In the genomic region with DNA sequence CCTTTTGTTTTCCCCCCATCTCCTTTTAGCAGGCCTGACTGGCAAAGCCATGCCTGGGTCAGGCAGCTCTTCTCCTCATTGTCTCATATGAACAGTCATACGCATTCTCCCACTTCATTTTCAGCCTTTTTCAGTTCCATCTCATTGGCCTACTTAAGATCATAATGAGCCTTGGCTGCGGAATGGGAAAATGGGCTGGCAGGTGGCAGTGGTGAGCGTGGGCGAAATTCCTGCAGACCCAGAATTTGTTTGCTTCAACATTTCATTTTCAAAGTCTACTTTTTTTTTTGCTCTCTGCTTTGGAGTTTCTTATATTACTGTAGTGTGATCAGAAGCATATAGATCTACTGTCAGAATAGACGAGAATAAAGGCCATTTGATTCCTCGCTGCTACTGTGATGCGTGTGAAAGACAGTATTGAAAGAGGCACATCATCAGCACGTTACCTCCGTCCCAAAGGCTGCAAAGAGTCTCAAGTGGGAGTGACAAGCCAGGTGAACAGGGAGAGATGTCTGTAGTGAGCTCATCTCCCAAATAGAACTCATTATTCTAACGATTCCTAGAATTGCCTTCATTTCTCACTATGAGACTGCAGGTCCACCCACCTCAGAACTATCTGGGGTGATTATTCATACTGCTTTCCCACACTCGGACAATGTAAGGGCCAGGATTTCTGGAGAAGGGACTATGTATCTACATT, we compare ENCODE assay signal across 21 cellular contexts.
A peak's percentile ranks its signal among the peaks of the same experiment; 100 is the strongest.
DNase-seq lines count a peak whose midpoint lies in the region; ATAC-seq and TF ChIP-seq lines count a peak whose summit lies in the region.
"Had no signal": no experiment of that assay in that cellular context is flagged by ENCODE, and none has a peak within 500 bp of the region (broad histone marks: within the 10 kb centered on the region; RNA-seq: fewer than 3 reads in every experiment).

No MANE protein-coding gene starts in this region.

- TF ChIP-seq CTCF in C4-2B (conservative IDR thresholded peaks at IDR 0.05) = peak; percentile 6; the same call in 1 of the 2 replicates
- 0 out of 2 replicates have a peak, but pooled peaks have one; percentile 11 for TF ChIP-seq CTCF in LNCaP clone FGC (IDR thresholded peaks at IDR 0.05; ENCODE audit: control insufficient read depth, extremely low read depth, insufficient read depth)

- H3K36me3 Mint-ChIP-seq in activated CD4-positive, alpha-beta T cell treated with anti-CD3 and anti-CD28 coated beads, Interleukin-2, amount 10 ng/mL, durations not matched to agents 24 days and 14 days (ENCODE audit: low read depth) = no peaks in the 10 kb centered on the region

- intact Hi-C loops in posterior cingulate gyrus (cut with DNase I) = no loop called here
- intact Hi-C loops in activated CD4-positive, alpha-beta T cell treated with anti-CD3 and anti-CD28 coated beads, Interleukin-2, amount 10 ng/mL, durations not matched to agents 24 days and 14 days (cut with micrococcal nuclease) = no loop called here

- no peak overlapping the region for H3K27ac Mint-ChIP-seq in activated CD4-positive, alpha-beta T cell treated with anti-CD3 and anti-CD28 coated beads, Interleukin-2, amount 10 ng/mL, durations not matched to agents 24 days and 14 days
- H3K27ac Mint-ChIP-seq: CD4-positive, CD25-positive, alpha-beta regulatory T cell; HFFc6; T-helper 1 cell treated with Interleukin-12 subunit alpha and Interleukin-12 subunit beta and Interleukin-4 antibody, amounts not matched to agents 30 μg/mL and 1 μg/mL, for 36 hours had no signal

- H3K4me1 Mint-ChIP-seq in activated CD4-positive, alpha-beta T cell treated with anti-CD3 and anti-CD28 coated beads, Interleukin-2, amount 10 ng/mL, durations not matched to agents 24 days and 14 days = peaks cover 2% of the 10 kb centered on the region
- H3K4me1 Mint-ChIP-seq: CD4-positive, CD25-positive, alpha-beta regulatory T cell had no signal

- H3K9me3 Mint-ChIP-seq in activated CD4-positive, alpha-beta T cell treated with anti-CD3 and anti-CD28 coated beads, Interleukin-2, amount 10 ng/mL, durations not matched to agents 24 days and 14 days = no peaks in the 10 kb centered on the region
- H3K9me3 Mint-ChIP-seq: HFFc6; T-helper 1 cell treated with Interleukin-12 subunit alpha and Interleukin-12 subunit beta and Interleukin-4 antibody, amounts not matched to agents 30 μg/mL and 1 μg/mL, for 36 hours had no signal

- no peak overlapping the region for H3K27ac ChIP-seq in C4-2B
- H3K27ac ChIP-seq in caudate nucleus (ENCODE audit: low read depth, low read length) = peak overlapping the region; percentile 1
- H3K27ac ChIP-seq: SJCRH30 had no signal

- ATAC-seq in GM19463 (IDR thresholded peaks at IDR 0.05; ENCODE audit: unreplicated experiment) = no peak
- ATAC-seq: HepG2 had no signal

- H3K4me3 ChIP-seq in LNCaP clone FGC (ENCODE audit: low read depth, low read length) = no peak overlapping the region
- H3K4me3 ChIP-seq: SJCRH30 had no signal

- peaks cover 2% of the 10 kb centered on the region for H3K27me3 Mint-ChIP-seq in activated CD4-positive, alpha-beta T cell treated with anti-CD3 and anti-CD28 coated beads, Interleukin-2, amount 10 ng/mL, durations not matched to agents 24 days and 14 days

- H3K4me3 Mint-ChIP-seq in activated CD4-positive, alpha-beta T cell treated with anti-CD3 and anti-CD28 coated beads, Interleukin-2, amount 10 ng/mL, durations not matched to agents 24 days and 14 days = no peak overlapping the region
- H3K4me3 Mint-ChIP-seq: CD4-positive, CD25-positive, alpha-beta regulatory T cell; HFFc6; T-helper 1 cell treated with Interleukin-12 subunit alpha and Interleukin-12 subunit beta and Interleukin-4 antibody, amounts not matched to agents 30 μg/mL and 1 μg/mL, for 36 hours had no signal

- no peak for DNase-seq in LNCaP clone FGC (ENCODE audit: low read depth)
- peak in 22 of 61 donors; percentile 2 to 60 (median 10) for DNase-seq in caudate nucleus (lab: John Stamatoyannopoulos, UW)
- DNase-seq in posterior cingulate gyrus = peak in 8 of 10 donors; percentile 38 to 91 (median 57)
- no peak for DNase-seq in activated CD4-positive, alpha-beta T cell treated with anti-CD3 and anti-CD28 coated beads, Interleukin-2, amount 10 ng/mL, durations not matched to agents 24 days and 14 days
- no peak for DNase-seq in activated naive CD4-positive, alpha-beta T cell treated with Interleukin-2 at 50 U/mL for 16 hours
- DNase-seq: AML-193; CD4-positive, CD25-positive, alpha-beta regulatory T cell; COR-L47; DMS 273 treated with DMSO at 0.1 percent for 48 hours; DND-41; GOT3; HFFc6; KG1; NCI-H1930; NCI-H524; NCI-H82; SJCRH30 had no signal

Comparison
In these comparisons a context has a peak if more than half of its experiments do, and no peak if none do; other contexts are left out.
1. DNase-seq: peak in posterior cingulate gyrus (8 of 10); none in LNCaP clone FGC (single experiment), activated CD4-positive, alpha-beta T cell treated with anti-CD3 and anti-CD28 coated beads, Interleukin-2, amount 10 ng/mL, durations not matched to agents 24 days and 14 days (single experiment) and activated naive CD4-positive, alpha-beta T cell treated with Interleukin-2 at 50 U/mL for 16 hours (single experiment).